In the genomic region with DNA sequence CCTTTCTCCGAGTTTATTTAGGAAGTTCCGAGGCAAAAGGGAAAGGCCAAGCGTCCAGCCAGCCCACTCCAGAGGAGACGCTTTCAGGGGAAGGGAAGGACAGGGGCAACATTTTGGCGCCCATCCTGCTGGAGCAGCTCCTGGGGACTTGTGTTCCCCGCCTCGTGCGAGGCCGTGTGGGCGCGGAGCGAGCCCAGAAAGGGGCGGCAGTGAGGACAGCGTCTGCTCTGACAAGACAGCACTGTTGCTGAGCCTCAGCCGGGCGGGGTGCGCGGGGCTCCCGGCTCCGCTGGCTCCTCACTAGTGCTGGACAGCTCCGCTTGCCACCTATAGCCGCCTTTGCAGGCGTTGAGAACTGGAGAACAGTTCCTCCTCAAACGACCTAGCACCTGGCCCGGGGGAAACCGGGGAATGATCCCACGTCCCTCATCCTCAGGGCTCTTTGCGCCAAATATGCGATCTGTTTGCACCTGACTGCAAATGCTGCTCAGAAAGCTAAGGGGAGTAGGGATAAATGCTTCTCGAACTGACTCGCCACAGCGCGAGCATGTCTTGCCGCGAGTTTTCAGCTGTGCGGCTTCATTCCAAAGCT, we compare ENCODE assay signal across 8 cellular contexts. TPM values are rescaled to one million over a fixed set of nuclear protein-coding genes. Genes with fewer than 3 reads are reported as not detected.
A peak's percentile ranks its signal among the peaks of the same experiment; 100 is the strongest.
DNase-seq lines count a peak whose midpoint lies in the region; ATAC-seq, FAIRE-seq and TF ChIP-seq lines count a peak whose summit lies in the region.

No MANE protein-coding gene starts in this region.

- no peaks in the 10 kb centered on the region for H4K20me1 ChIP-seq in endothelial cell of umbilical vein (replicated peaks; ENCODE audit: control insufficient read depth, extremely low read depth, insufficient read depth, low read length)

- FAIRE-seq in endothelial cell of umbilical vein (lab: Jason Lieb, UNC), result no peak

- 3 to 4% methylated on average over 36 of the region's 36 CpGs for WGBS in lung, 2 donors
- 1 to 6% methylated on average over 20 to 34 of the region's 36 CpGs for WGBS in thyroid gland, 2 donors

- no peak for TF ChIP-seq CTCF in endothelial cell of umbilical vein (IDR thresholded peaks at IDR 0.05; ENCODE audit: extremely low read depth in 1 of 2, insufficient read depth in 1 of 2, low read depth in 1 of 2, low read length in 2 of 2)
- TF ChIP-seq CTCF in lung (IDR thresholded peaks at IDR 0.05; ENCODE audit: control extremely low read depth, extremely low read depth), result no peak
- TF ChIP-seq CTCF in thyroid gland (IDR thresholded peaks at IDR 0.05), result no peak

- H3K9me3 ChIP-seq in endothelial cell of umbilical vein (replicated peaks; ENCODE audit: control insufficient read depth, insufficient read depth, low read length), result no peaks in the 10 kb centered on the region
- H3K9me3 ChIP-seq in lung (ENCODE audit: control insufficient read depth in 2 of 2, insufficient read depth in 1 of 2, low read length in 1 of 2), result peaks cover 0 to 2% of the 10 kb centered on the region in 2 donors
- H3K9me3 ChIP-seq in thyroid gland, result no peaks in the 10 kb centered on the region

- DNase-seq in 8988T (peak; percentile 20), endothelial cell of umbilical vein (ENCODE audit: low read depth, low spot score) (peak; percentile 49), lung (ENCODE audit: low spot score) (peak; percentile 52), thyroid gland (peak; percentile 63 to 70)
- no peak for DNase-seq in stimulated activated CD4-positive, alpha-beta T cell treated with anti-CD3 and anti-CD28 coated beads, Interleukin-12 subunit alpha, Interleukin-12 subunit beta, amount 100 ng/mL, for 4 hours

- H3K27ac ChIP-seq in endothelial cell of umbilical vein (ENCODE audit: insufficient read depth, low read depth, low read length) (no peak overlapping the region), lung (ENCODE audit: low read depth in 1 of 2, low read length in 1 of 2) (peak overlapping the region in 1 of 2 donors; percentile 34), thyroid gland (no peak overlapping the region)

- no TSS peak for BruUV-seq in endothelial cell of umbilical vein (replicated peaks; lab: Mats Ljungman, UMichigan)

- CTCF ChIA-PET in endothelial cell of umbilical vein (lab: Charles Lee), result no interaction called here

- H3K9ac ChIP-seq in endothelial cell of umbilical vein (replicated peaks; ENCODE audit: extremely low read depth, insufficient read depth, low read length), result no peak overlapping the region

- H3K4me3 ChIP-seq in endothelial cell of umbilical vein (replicated peaks in 1 of 3; ENCODE audit: insufficient read depth in 1 of 3, low read depth in 1 of 3, low read length in 3 of 3) (no peak overlapping the region), lung (peak overlapping the region; percentile 8), thyroid gland (replicated peaks in 1 of 3) (peak overlapping the region in 1 of 3 donors; percentile 21)

- H3K27me3 ChIP-seq in endothelial cell of umbilical vein (ENCODE audit: control insufficient read depth in 2 of 2, insufficient read depth in 2 of 2, low read length in 2 of 2) (peaks cover 14 to 23% of the 10 kb centered on the region in 2 experiments), lung (ENCODE audit: control insufficient read depth, insufficient read depth) (no peaks in the 10 kb centered on the region), thyroid gland (no peaks in the 10 kb centered on the region)

- intact Hi-C loops in endothelial cell of umbilical vein (cut with micrococcal nuclease), result loop anchor here (5.0 to 10.0 kb wide), 2 partner anchors 304 to 932 kb away; no protein-coding TSS in a partner anchor
- intact Hi-C loops in thyroid gland (cut with DNase I), result no loop called here

- H3K79me2 ChIP-seq in endothelial cell of umbilical vein (ENCODE audit: control insufficient read depth, insufficient read depth, low read length), result no peaks in the 10 kb centered on the region

- H3K9me1 ChIP-seq in endothelial cell of umbilical vein (replicated peaks; ENCODE audit: control insufficient read depth, extremely low read depth, insufficient read depth, low read length), result no peaks in the 10 kb centered on the region

- H3K36me3 ChIP-seq in endothelial cell of umbilical vein (ENCODE audit: control insufficient read depth in 2 of 2, extremely low read depth in 1 of 2, insufficient read depth in 2 of 2, low read length in 2 of 2) (no peaks in the 10 kb centered on the region), lung (ENCODE audit: control insufficient read depth in 2 of 2, insufficient read depth in 2 of 2, low read length in 2 of 2) (no peaks in the 10 kb centered on the region), thyroid gland (no peaks in the 10 kb centered on the region)

- ATAC-seq in GM21576 (IDR thresholded peaks at IDR 0.05; ENCODE audit: unreplicated experiment) (peak; percentile 37), SK-N-SH treated with all-trans-retinoic acid at 6 μM for 48 hours (peak; percentile 92), lung (ENCODE audit: insufficient read depth, low FRiP score) (peak; percentile 81), GM18870 (IDR thresholded peaks at IDR 0.05; ENCODE audit: unreplicated experiment) (no peak)

- no peak overlapping the region for H2AFZ ChIP-seq in endothelial cell of umbilical vein (ENCODE audit: low read depth, low read length)

- no peak for TF ChIP-seq POLR2A in endothelial cell of umbilical vein (IDR thresholded peaks at IDR 0.05; ENCODE audit: low read depth, low read length)
- no peak for TF ChIP-seq POLR2A in thyroid gland (IDR thresholded peaks at IDR 0.05)

- dilution Hi-C loops in endothelial cell of umbilical vein (cut with MboI; ENCODE audit: extremely low pct_ligation_motif_present, low sequenced_read_pairs), result no loop called here

- H3K4me1 ChIP-seq in endothelial cell of umbilical vein (ENCODE audit: control insufficient read depth, extremely low read depth, insufficient read depth, low read length), result peaks cover 4% of the 10 kb centered on the region
- H3K4me1 ChIP-seq in lung (ENCODE audit: control insufficient read depth in 2 of 2, insufficient read depth in 2 of 2, low read length in 2 of 2), result peaks cover 0 to 6% of the 10 kb centered on the region in 2 donors
- peaks cover 12 to 13% of the 10 kb centered on the region in 2 donors for H3K4me1 ChIP-seq in thyroid gland

- no peak overlapping the region for H3K4me2 ChIP-seq in endothelial cell of umbilical vein (ENCODE audit: insufficient read depth, low read length)

- POLR2A ChIA-PET in endothelial cell of umbilical vein (lab: Charles Lee), result no interaction called here

TF ChIP-seq in SK-N-SH treated with all-trans-retinoic acid at 6 μM for 48 hours, 23 proteins besides CTCF, POLR2A, EP300 and RAD21:
- TF ChIP-seq CSDC2 (CRISPR knock-in tag; IDR thresholded peaks at IDR 0.05), result peak; percentile 89; the same call in 1 of the 2 replicates
- TF ChIP-seq TOX (CRISPR knock-in tag; IDR thresholded peaks at IDR 0.05; ENCODE audit: borderline replicate concordance), result no peak
- peak; percentile 21; the same call in 1 of the 2 replicates for TF ChIP-seq ZFP30 (CRISPR knock-in tag; IDR thresholded peaks at IDR 0.05)
- TF ChIP-seq OSR1 (CRISPR knock-in tag; IDR thresholded peaks at IDR 0.05), result no peak

TF ChIP-seq in endothelial cell of umbilical vein, 7 proteins besides CTCF, POLR2A, EP300 and RAD21:
- TF ChIP-seq MAX (IDR thresholded peaks at IDR 0.05; ENCODE audit: insufficient read depth, insufficient read length) (no peak), MYC (IDR thresholded peaks at IDR 0.05; ENCODE audit: low read depth, low read length) (no peak), POLR2AphosphoS5 (IDR thresholded peaks at IDR 0.05; ENCODE audit: insufficient read depth, low read depth, low read length) (no peak), EZH2 (IDR thresholded peaks at IDR 0.05; ENCODE audit: borderline replicate concordance, low read depth, low read length, severe bottlenecking) (peak; percentile 15)

RNA-seq across cellular contexts. Expression of gene GUCY1A2, which starts 0.7 kb away (rescaled TPM):
- total RNA-seq in endothelial cell of umbilical vein (0.02 and 0.12 TPM in 2 replicates), lung (10 to 100 TPM; 10.0 to 55.2 TPM), thyroid gland (1 to 10 TPM; 1.4 to 6.8 (median 1.9) TPM)
- polyA plus RNA-seq in endothelial cell of umbilical vein (0.02 and 0.03 TPM in 2 replicates), lung (1 to 10 TPM; 1.3 to 1.5 TPM)
- polyA plus RNA-seq in endothelial cell of umbilical vein (2011; cell fraction: cytosol; rRNA removed), result 0.04 and 0.06 TPM in 2 replicates
- polyA plus RNA-seq in endothelial cell of umbilical vein (2011; cell fraction: nucleus; rRNA removed), result 0.07 and 0.11 TPM in 2 replicates
- 0.37 and 0.70 TPM in 2 replicates for polyA plus RNA-seq in endothelial cell of umbilical vein (2012)
- 0.21 and 0.85 TPM in 2 replicates for polyA minus RNA-seq in endothelial cell of umbilical vein
- not detected for polyA minus RNA-seq in endothelial cell of umbilical vein (2011; cell fraction: cytosol; rRNA and poly(A)+ RNA removed)
- 0.77 and 1.2 TPM in 2 replicates for polyA minus RNA-seq in endothelial cell of umbilical vein (2011; cell fraction: nucleus; rRNA and poly(A)+ RNA removed)
